32 cellular contexts compared by ENCODE assay signal in the genomic region with DNA sequence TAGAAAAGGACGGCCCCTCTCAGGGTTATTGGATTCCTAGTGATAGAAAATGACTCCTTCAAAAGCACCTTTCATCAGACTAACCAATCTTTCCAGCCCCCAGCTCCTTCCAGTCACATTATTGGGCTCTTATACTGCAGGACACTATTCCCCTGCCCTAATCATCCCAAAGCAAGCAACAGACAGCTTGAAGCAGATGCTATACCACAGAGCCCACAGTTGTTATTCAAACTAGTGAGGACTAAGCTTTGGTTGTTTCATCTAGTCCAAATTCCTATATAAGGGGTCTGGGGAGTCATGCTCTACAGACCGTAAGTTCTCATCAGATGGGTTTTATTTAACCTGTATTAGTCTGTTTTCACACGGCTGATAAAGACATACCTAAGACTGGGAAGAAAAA.
"Had no signal": no experiment of that assay in that cellular context is flagged by ENCODE, and none has a peak within 500 bp of the region (broad histone marks: within the 10 kb centered on the region; RNA-seq: fewer than 3 reads in every experiment).

No MANE protein-coding gene starts in this region.

- ATAC-seq: activated CD4-positive, CD25-positive, alpha-beta regulatory T cell treated with anti-CD3 and anti-CD28 coated beads, Interleukin-2, amount 50 U/mL, for 24 hours; activated CD8-positive, alpha-beta T cell treated with anti-CD3 and anti-CD28 coated beads for 36 hours; activated T-cell treated with anti-CD3 and anti-CD28 coated beads, Interleukin-2, amount 50 U/mL, for 4 hours; activated T-helper 17 cell treated with anti-CD3 and anti-CD28 coated beads, Interleukin-2, amount 50 U/mL, for 72 hours; foreskin keratinocyte; gastrocnemius medialis; heart left ventricle; T-cell had no signal

- H3K27ac Mint-ChIP-seq: activated B cell treated with CpG ODN at 0.5 μM for 24 hours; activated CD8-positive, alpha-beta T cell treated with anti-CD3 and anti-CD28 coated beads for 36 hours; activated naive CD8-positive, alpha-beta T cell; activated T-helper 17 cell treated with anti-CD3 and anti-CD28 coated beads, Interleukin-2, amount 50 U/mL, for 72 hours; dendritic cell treated with granulocyte-macrophage colony-stimulating factor and Interleukin-4, amounts not matched to agents 40 ng/mL and 50 ng/mL, for 4 days; T-cell; T-helper 1 cell treated with Interleukin-12 subunit alpha and Interleukin-12 subunit beta and Interleukin-4 antibody, amounts not matched to agents 30 μg/mL and 1 μg/mL, for 36 hours; T-helper 2 cell treated with Interferon-gamma antibody and Interleukin-4, amounts not matched to agents 5 μg/mL and 100 μg/mL, for 36 hours had no signal

- H3K36me3 ChIP-seq: brain microvascular endothelial cell, esophagus muscularis mucosa, gastrocnemius medialis, heart left ventricle had no signal

- H3K9me3 Mint-ChIP-seq: activated B cell treated with CpG ODN at 0.5 μM for 24 hours; activated CD8-positive, alpha-beta T cell treated with anti-CD3 and anti-CD28 coated beads for 36 hours; activated T-cell treated with anti-CD3 and anti-CD28 coated beads, Interleukin-2, amount 50 U/mL, for 4 hours; activated T-helper 17 cell treated with anti-CD3 and anti-CD28 coated beads, Interleukin-2, amount 50 U/mL, for 72 hours; central memory CD8-positive, alpha-beta T cell; T-cell had no signal

- H3K27ac ChIP-seq: brain microvascular endothelial cell, coronary artery, dorsolateral prefrontal cortex, esophagus muscularis mucosa, foreskin keratinocyte, gastrocnemius medialis, heart left ventricle, VCaP had no signal

- H3K4me3 ChIP-seq: coronary artery, dorsolateral prefrontal cortex, esophagus muscularis mucosa, gastrocnemius medialis, heart left ventricle had no signal

- H3K4me3 Mint-ChIP-seq: activated B cell treated with CpG ODN at 0.5 μM for 24 hours; activated CD8-positive, alpha-beta T cell treated with anti-CD3 and anti-CD28 coated beads for 36 hours; activated naive CD8-positive, alpha-beta T cell; activated T-cell treated with anti-CD3 and anti-CD28 coated beads, Interleukin-2, amount 50 U/mL, for 4 hours; activated T-helper 17 cell treated with anti-CD3 and anti-CD28 coated beads, Interleukin-2, amount 50 U/mL, for 72 hours; central memory CD8-positive, alpha-beta T cell; dendritic cell treated with granulocyte-macrophage colony-stimulating factor and Interleukin-4, amounts not matched to agents 40 ng/mL and 50 ng/mL, for 4 days; T-cell; T-helper 1 cell treated with Interleukin-12 subunit alpha and Interleukin-12 subunit beta and Interleukin-4 antibody, amounts not matched to agents 30 μg/mL and 1 μg/mL, for 36 hours; T-helper 2 cell treated with Interferon-gamma antibody and Interleukin-4, amounts not matched to agents 5 μg/mL and 100 μg/mL, for 36 hours had no signal

- H3K36me3 Mint-ChIP-seq: activated naive CD8-positive, alpha-beta T cell; T-cell had no signal

- H3K27me3 Mint-ChIP-seq: activated CD8-positive, alpha-beta T cell treated with anti-CD3 and anti-CD28 coated beads for 36 hours; activated T-helper 17 cell treated with anti-CD3 and anti-CD28 coated beads, Interleukin-2, amount 50 U/mL, for 72 hours had no signal

- H3K4me1 ChIP-seq: esophagus muscularis mucosa, foreskin keratinocyte, gastrocnemius medialis, heart left ventricle had no signal

- H3K9me3 ChIP-seq: esophagus muscularis mucosa, gastrocnemius medialis, heart left ventricle had no signal

- H3K27me3 ChIP-seq: brain microvascular endothelial cell, esophagus muscularis mucosa, foreskin keratinocyte, gastrocnemius medialis, heart left ventricle had no signal

- H3K4me1 Mint-ChIP-seq: activated B cell treated with CpG ODN at 0.5 μM for 24 hours; activated T-helper 17 cell treated with anti-CD3 and anti-CD28 coated beads, Interleukin-2, amount 50 U/mL, for 72 hours; central memory CD8-positive, alpha-beta T cell; T-cell had no signal

- DNase-seq: activated B cell treated with CpG ODN at 0.5 μM for 24 hours; activated CD4-positive, alpha-beta T cell treated with anti-CD3 and anti-CD28 coated beads for 48 hours; activated CD4-positive, alpha-beta T cell treated with anti-CD3 and anti-CD28 coated beads, Interleukin-2, amount 50 U/mL, for 1 hour; activated CD4-positive, alpha-beta T cell treated with anti-CD3 and anti-CD28 coated beads, Interleukin-2, amount 50 U/mL, for 48 hours; activated CD8-positive, alpha-beta memory T cell treated with anti-CD3 and anti-CD28 coated beads for 24 hours; activated CD8-positive, alpha-beta T cell treated with anti-CD3 and anti-CD28 coated beads for 36 hours; activated effector memory CD4-positive, alpha-beta T cell treated with Interleukin-2 at 50 U/mL for 16 hours; activated gamma-delta T cell treated with Interleukin-2 at 50 U/mL for 16 hours; activated naive CD4-positive, alpha-beta T cell treated with anti-CD3 and anti-CD28 coated beads, Interleukin-2, amount 50 U/mL, for 16 hours; activated naive CD4-positive, alpha-beta T cell treated with Interleukin-2 at 50 U/mL for 16 hours; activated T-cell treated with anti-CD3 and anti-CD28 coated beads, Interleukin-2, amount 50 U/mL, for 4 hours; amniotic stem cell; anterior cingulate cortex; brain microvascular endothelial cell; dorsolateral prefrontal cortex; effector memory CD4-positive, alpha-beta T cell; erythroblast; foreskin keratinocyte; gastrocnemius medialis; glutamatergic neuron; heart left ventricle; T-cell had no signal
